19 cellular contexts compared by ENCODE assay signal in the genomic region with DNA sequence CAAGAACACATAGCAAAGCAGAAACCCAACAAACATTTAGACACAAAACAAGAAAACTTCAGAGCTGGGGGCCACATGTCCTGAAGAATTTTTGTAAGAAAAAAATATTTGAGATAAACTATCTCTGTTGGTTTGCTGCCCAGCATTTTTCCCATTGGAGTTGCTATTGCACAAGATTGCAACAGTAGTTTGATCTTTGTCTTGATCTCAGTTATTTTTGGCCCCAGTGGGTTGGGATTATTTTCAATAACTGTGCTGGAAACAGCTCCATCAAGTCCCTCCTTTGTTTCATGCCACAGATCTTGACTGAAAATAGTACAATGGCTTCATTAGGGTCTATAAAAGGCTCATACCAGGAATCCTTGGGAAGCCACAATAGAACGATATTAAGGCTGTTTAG.
DNase-seq lines count a peak whose midpoint lies in the region; ATAC-seq, FAIRE-seq and TF ChIP-seq lines count a peak whose summit lies in the region.
"Had no signal": no experiment of that assay in that cellular context is flagged by ENCODE, and none has a peak within 500 bp of the region (broad histone marks: within the 10 kb centered on the region; RNA-seq: fewer than 3 reads in every experiment).

No MANE protein-coding gene starts in this region.

- FAIRE-seq in colon (lab: Jason Lieb, UNC) = peak; percentile 36
- FAIRE-seq: A204.1, GM12878, HTR-8/SVneo had no signal

- TF ChIP-seq CTCF in right lobe of liver (IDR thresholded peaks at IDR 0.05) (no peak), testis (IDR thresholded peaks at IDR 0.05) (no peak), breast epithelium (IDR thresholded peaks at IDR 0.05) (no peak)

- H3K9ac ChIP-seq in adipocyte (ENCODE audit: low read length) = peak overlapping the region; percentile 28
- H3K9ac ChIP-seq: BLaER1 had no signal

- peak in 3 of 4 donors; percentile 32 to 57 (median 51) for ATAC-seq in right lobe of liver
- ATAC-seq: GM12878, HCT116 had no signal

- H3K4me1 ChIP-seq in adipocyte (ENCODE audit: control insufficient read depth, insufficient read depth, low read length) = peaks cover 12% of the 10 kb centered on the region
- peaks cover 0 to 7% (median 0%) of the 10 kb centered on the region in 4 donors for H3K4me1 ChIP-seq in right lobe of liver
- peaks cover 3% of the 10 kb centered on the region for H3K4me1 ChIP-seq in testis
- no peaks in the 10 kb centered on the region for H3K4me1 ChIP-seq in breast epithelium
- H3K4me1 ChIP-seq: BLaER1 had no signal

- DNase-seq in adipocyte (ENCODE audit: low read depth) = no peak
- DNase-seq in right lobe of liver = peak in 1 of 3 donors; percentile 39
- DNase-seq in testis = peak; percentile 24
- no peak for DNase-seq in SKM-1 (lab: John Stamatoyannopoulos, UW; ENCODE audit: unreplicated experiment)
- no peak for DNase-seq in AML-193 (lab: John Stamatoyannopoulos, UW)
- no peak for DNase-seq in breast epithelium (ENCODE audit: low spot score in 2 of 2)
- no peak for DNase-seq in GDM1 (lab: John Stamatoyannopoulos, UW)
- DNase-seq: Calu3; CD4-positive, alpha-beta memory T cell; DMS79 treated with DMSO at 0.1 percent for 48 hours; GOT3; H7; HFFc6 had no signal

- 85% methylated on average over 1 of the region's 1 CpG for WGBS in right lobe of liver (ENCODE audit: insufficient coverage, low coverage, low lambda C conversion rate, missing lambda C conversion rate)
- 63 to 73% methylated on average over 1 of the region's 1 CpG for WGBS in testis, 2 donors

- H3K4me3 ChIP-seq in adipocyte (ENCODE audit: low read length) = peak overlapping the region; percentile 44
- H3K4me3 ChIP-seq in right lobe of liver = no peak overlapping the region
- H3K4me3 ChIP-seq in testis = no peak overlapping the region
- H3K4me3 ChIP-seq in breast epithelium = no peak overlapping the region
- H3K4me3 ChIP-seq: BLaER1, GM12878 had no signal

- H3K27me3 ChIP-seq in adipocyte (replicated peaks; ENCODE audit: control insufficient read depth, insufficient read depth, low read length) = peaks cover 55% of the 10 kb centered on the region
- H3K27me3 ChIP-seq in right lobe of liver = no peaks in the 10 kb centered on the region
- H3K27me3 ChIP-seq in testis = no peaks in the 10 kb centered on the region
- peaks cover 0 to 46% of the 10 kb centered on the region in 2 donors for H3K27me3 ChIP-seq in breast epithelium

- peaks cover 15% of the 10 kb centered on the region for H3K9me3 ChIP-seq in adipocyte (ENCODE audit: control insufficient read depth, low read length)
- no peaks in the 10 kb centered on the region for H3K9me3 ChIP-seq in right lobe of liver
- no peaks in the 10 kb centered on the region for H3K9me3 ChIP-seq in testis
- no peaks in the 10 kb centered on the region for H3K9me3 ChIP-seq in breast epithelium
- H3K9me3 ChIP-seq: BLaER1 had no signal

- intact Hi-C loops in right lobe of liver (cut with DNase I) (no loop called here), testis (cut with DNase I; ENCODE audit: low total_unique reads) (no loop called here), breast epithelium (cut with DNase I; ENCODE audit: low total_unique reads) (no loop called here)

- H3K27ac ChIP-seq in right lobe of liver (no peak overlapping the region), testis (no peak overlapping the region), breast epithelium (no peak overlapping the region)
- H3K27ac ChIP-seq: BLaER1 had no signal

- H3K36me3 ChIP-seq in adipocyte (ENCODE audit: control insufficient read depth, insufficient read depth, low read length, severe bottlenecking) = no peaks in the 10 kb centered on the region
- H3K36me3 ChIP-seq in right lobe of liver = no peaks in the 10 kb centered on the region
- H3K36me3 ChIP-seq in testis (ENCODE audit: low read depth, missing control alignments) = no peaks in the 10 kb centered on the region
- H3K36me3 ChIP-seq in breast epithelium = no peaks in the 10 kb centered on the region
- H3K36me3 ChIP-seq: BLaER1 had no signal

- TF ChIP-seq POLR2A in right lobe of liver (IDR thresholded peaks at IDR 0.05) (no peak), testis (IDR thresholded peaks at IDR 0.05) (no peak), breast epithelium (IDR thresholded peaks at IDR 0.05) (no peak)
